1 cellular context compared by ENCODE assay signal in genomic region chr15:67549736-67550135, GRCh38.
TF ChIP-seq lines count a peak whose summit lies in the region.

No MANE protein-coding gene starts in this region.

TF ChIP-seq in HEK293, 187 proteins besides CTCF, POLR2A, EP300 and RAD21 (continued from another document):
- TF ChIP-seq TSHZ1 (tag by site-specific recombination; IDR thresholded peaks at IDR 0.05; ENCODE audit: borderline replicate concordance) = peak; percentile 46; the same call in 1 of the 2 replicates
- TF ChIP-seq GFI1B (tag by site-specific recombination; IDR thresholded peaks at IDR 0.05) = peak; percentile 84
- TF ChIP-seq ZNF18 (tag by site-specific recombination; IDR thresholded peaks at IDR 0.05) = peak; percentile 51; the same call in 1 of the 2 replicates
- TF ChIP-seq ZFP41 (tag by site-specific recombination; IDR thresholded peaks at IDR 0.05; ENCODE audit: borderline replicate concordance) = no peak
- no peak for TF ChIP-seq ZNF488 (tag by site-specific recombination; IDR thresholded peaks at IDR 0.05)
- TF ChIP-seq WT1 (tag by site-specific recombination; IDR thresholded peaks at IDR 0.05) = peak; percentile 48; the same call in 1 of the 2 replicates
- peak; percentile 53; the same call in 1 of the 2 replicates for TF ChIP-seq ZNF843 (tag by site-specific recombination; IDR thresholded peaks at IDR 0.05)
- peak; percentile 92 for TF ChIP-seq PRDM10 (tag by site-specific recombination; IDR thresholded peaks at IDR 0.05)
- no peak for TF ChIP-seq ZNF394 (tag by site-specific recombination; IDR thresholded peaks at IDR 0.05; ENCODE audit: borderline replicate concordance)
- no peak for TF ChIP-seq ZNF354C (tag by site-specific recombination; IDR thresholded peaks at IDR 0.05; ENCODE audit: borderline replicate concordance, low read depth)
- TF ChIP-seq ZNF24 (tag by site-specific recombination; IDR thresholded peaks at IDR 0.05) = no peak
- no peak for TF ChIP-seq ZNF146 (tag by site-specific recombination; IDR thresholded peaks at IDR 0.05)
- 0 out of 2 replicates have a peak, but pooled peaks have one; percentile 47 for TF ChIP-seq INSM2 (tag by site-specific recombination; IDR thresholded peaks at IDR 0.05)
- TF ChIP-seq ZNF701 (tag by site-specific recombination; IDR thresholded peaks at IDR 0.05) = no peak
- TF ChIP-seq ZNF362 (tag by site-specific recombination; IDR thresholded peaks at IDR 0.05) = 0 out of 2 replicates have a peak, but pooled peaks have one; percentile 14
